In genomic region chr22:22431271-22432220, GRCh38 we compare ENCODE assay signal across 7 cellular contexts.
DNase-seq lines count a peak whose midpoint lies in the region; ATAC-seq and TF ChIP-seq lines count a peak whose summit lies in the region.

No MANE protein-coding gene starts in this region.

- H3K79me2 ChIP-seq in KMS-11 (ENCODE audit: insufficient read depth, low read depth), result no peaks in the 10 kb centered on the region

- H3K4me2 ChIP-seq in KMS-11, result no peak overlapping the region

- peak overlapping the region; percentile 30; the same call in 1 of the 2 replicates for H2AFZ ChIP-seq in KMS-11 (ENCODE audit: low read depth)

- H3K4me3 Mint-ChIP-seq in activated naive CD8-positive, alpha-beta T cell treated with anti-CD3 and anti-CD28 coated beads for 36 hours, result no peak overlapping the region

- H3K27me3 Mint-ChIP-seq in activated naive CD8-positive, alpha-beta T cell treated with anti-CD3 and anti-CD28 coated beads for 36 hours, result peaks cover 16% of the 10 kb centered on the region

- H3K9me3 ChIP-seq in right cardiac atrium (ENCODE audit: control insufficient read depth, low read length), result no peaks in the 10 kb centered on the region

- peak; percentile 63 for DNase-seq in GM12865 (ENCODE audit: low read depth)
- peak; percentile 55 for DNase-seq in activated naive CD8-positive, alpha-beta T cell treated with anti-CD3 and anti-CD28 coated beads for 36 hours
- DNase-seq in right cardiac atrium, result peak; percentile 38 to 67 (median 65)
- peak; percentile 28 to 55 for DNase-seq in stimulated activated CD4-positive, alpha-beta T cell treated with anti-CD3 and anti-CD28 coated beads, Interleukin-12 subunit alpha, Interleukin-12 subunit beta, amount 100 ng/mL, for 24 hours (ENCODE audit: low read depth in 2 of 2)

- TF ChIP-seq CTCF in GM12865 (IDR thresholded peaks at IDR 0.05; ENCODE audit: insufficient read depth, low read depth, low read length, missing control alignments) (peak; percentile 55), KMS-11 (conservative IDR thresholded peaks at IDR 0.05; ENCODE audit: low read depth, low read length) (peak; percentile 75)

- no peaks in the 10 kb centered on the region for H3K4me1 Mint-ChIP-seq in activated naive CD8-positive, alpha-beta T cell treated with anti-CD3 and anti-CD28 coated beads for 36 hours

- H3K36me3 ChIP-seq in KMS-11 (ENCODE audit: insufficient read depth), result no peaks in the 10 kb centered on the region

- no peaks in the 10 kb centered on the region for H4K20me1 ChIP-seq in KMS-11 (ENCODE audit: insufficient read depth)

- H3K27ac ChIP-seq in KMS-11 (no peak overlapping the region), right cardiac atrium (ENCODE audit: low read length) (no peak overlapping the region)

- WGBS in right cardiac atrium, result 44% methylated on average over 7 of the region's 7 CpGs

- no peak overlapping the region for H3K4me3 ChIP-seq in GM12865 (ENCODE audit: low read depth, low read length)
- no peak overlapping the region for H3K4me3 ChIP-seq in KMS-11 (IDR thresholded peaks at IDR 0.05; ENCODE audit: insufficient read depth, low read depth, low read length)
- H3K4me3 ChIP-seq in right cardiac atrium (ENCODE audit: low read length), result no peak overlapping the region

- no peaks in the 10 kb centered on the region for H3K36me3 Mint-ChIP-seq in activated naive CD8-positive, alpha-beta T cell treated with anti-CD3 and anti-CD28 coated beads for 36 hours

- no peaks in the 10 kb centered on the region for H3K27me3 ChIP-seq in KMS-11 (ENCODE audit: insufficient read depth, low read depth)
- H3K27me3 ChIP-seq in right cardiac atrium (ENCODE audit: control insufficient read depth, insufficient read depth), result no peaks in the 10 kb centered on the region

- no peak overlapping the region for H3K9ac ChIP-seq in KMS-11

- ATAC-seq in SK-N-SH treated with all-trans-retinoic acid at 6 μM for 48 hours (peak; percentile 98), right cardiac atrium (peak; percentile 64 to 69), HG03442 (IDR thresholded peaks at IDR 0.05; ENCODE audit: unreplicated experiment) (no peak)

- no peak overlapping the region for H3K27ac Mint-ChIP-seq in activated naive CD8-positive, alpha-beta T cell treated with anti-CD3 and anti-CD28 coated beads for 36 hours

- H3K4me1 ChIP-seq in KMS-11 (ENCODE audit: low read depth, poor library complexity, severe bottlenecking) (no peaks in the 10 kb centered on the region), right cardiac atrium (ENCODE audit: control insufficient read depth, insufficient read depth, low read length) (no peaks in the 10 kb centered on the region)

- intact Hi-C loops in right cardiac atrium (cut with DNase I), result no loop called here

- H3K9me3 Mint-ChIP-seq in activated naive CD8-positive, alpha-beta T cell treated with anti-CD3 and anti-CD28 coated beads for 36 hours, result no peaks in the 10 kb centered on the region

TF ChIP-seq in SK-N-SH treated with all-trans-retinoic acid at 6 μM for 48 hours, 23 proteins besides CTCF, POLR2A, EP300 and RAD21:
- TF ChIP-seq, protein P1, sequence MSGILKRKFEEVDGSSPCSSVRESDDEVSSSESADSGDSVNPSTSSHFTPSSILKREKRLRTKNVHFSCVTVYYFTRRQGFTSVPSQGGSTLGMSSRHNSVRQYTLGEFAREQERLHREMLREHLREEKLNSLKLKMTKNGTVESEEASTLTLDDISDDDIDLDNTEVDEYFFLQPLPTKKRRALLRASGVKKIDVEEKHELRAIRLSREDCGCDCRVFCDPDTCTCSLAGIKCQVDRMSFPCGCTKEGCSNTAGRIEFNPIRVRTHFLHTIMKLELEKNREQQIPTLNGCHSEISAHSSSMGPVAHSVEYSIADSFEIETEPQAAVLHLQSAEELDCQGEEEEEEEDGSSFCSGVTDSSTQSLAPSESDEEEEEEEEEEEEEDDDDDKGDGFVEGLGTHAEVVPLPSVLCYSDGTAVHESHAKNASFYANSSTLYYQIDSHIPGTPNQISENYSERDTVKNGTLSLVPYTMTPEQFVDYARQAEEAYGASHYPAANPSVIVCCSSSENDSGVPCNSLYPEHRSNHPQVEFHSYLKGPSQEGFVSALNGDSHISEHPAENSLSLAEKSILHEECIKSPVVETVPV (CRISPR knock-in tag; IDR thresholded peaks at IDR 0.05), result no peak
- TF ChIP-seq PATZ1 (CRISPR knock-in tag; IDR thresholded peaks at IDR 0.05; ENCODE audit: borderline replicate concordance) (no peak), ZNF565 (CRISPR knock-in tag; conservative IDR thresholded peaks at IDR 0.05; ENCODE audit: low read depth) (no peak), ZNF8 (CRISPR knock-in tag; IDR thresholded peaks at IDR 0.05) (no peak), ZFP30 (CRISPR knock-in tag; IDR thresholded peaks at IDR 0.05) (no peak), OSR1 (CRISPR knock-in tag; IDR thresholded peaks at IDR 0.05) (no peak), ESRRG (CRISPR knock-in tag; IDR thresholded peaks at IDR 0.05) (no peak), CSDC2 (CRISPR knock-in tag; IDR thresholded peaks at IDR 0.05) (no peak), ZFP3 (CRISPR knock-in tag; IDR thresholded peaks at IDR 0.05) (no peak), CREB5 (CRISPR knock-in tag; IDR thresholded peaks at IDR 0.05; ENCODE audit: low read depth) (no peak), TOX (CRISPR knock-in tag; IDR thresholded peaks at IDR 0.05; ENCODE audit: borderline replicate concordance) (no peak), ISL1 (CRISPR knock-in tag; IDR thresholded peaks at IDR 0.05) (no peak), PPARA (CRISPR knock-in tag; IDR thresholded peaks at IDR 0.05; ENCODE audit: borderline replicate concordance) (no peak), SNAI2 (CRISPR knock-in tag; IDR thresholded peaks at IDR 0.05) (no peak), TSHZ2 (CRISPR knock-in tag; IDR thresholded peaks at IDR 0.05) (no peak), TCF4 (CRISPR knock-in tag; IDR thresholded peaks at IDR 0.05; ENCODE audit: borderline replicate concordance) (no peak), ZNF70 (CRISPR knock-in tag; IDR thresholded peaks at IDR 0.05) (no peak), BACH2 (CRISPR knock-in tag; IDR thresholded peaks at IDR 0.05; ENCODE audit: borderline replicate concordance) (no peak), ZC3H10 (CRISPR knock-in tag; IDR thresholded peaks at IDR 0.05) (no peak)
